Comparison of ENCODE assay signal across 17 cellular contexts in the genomic region with DNA sequence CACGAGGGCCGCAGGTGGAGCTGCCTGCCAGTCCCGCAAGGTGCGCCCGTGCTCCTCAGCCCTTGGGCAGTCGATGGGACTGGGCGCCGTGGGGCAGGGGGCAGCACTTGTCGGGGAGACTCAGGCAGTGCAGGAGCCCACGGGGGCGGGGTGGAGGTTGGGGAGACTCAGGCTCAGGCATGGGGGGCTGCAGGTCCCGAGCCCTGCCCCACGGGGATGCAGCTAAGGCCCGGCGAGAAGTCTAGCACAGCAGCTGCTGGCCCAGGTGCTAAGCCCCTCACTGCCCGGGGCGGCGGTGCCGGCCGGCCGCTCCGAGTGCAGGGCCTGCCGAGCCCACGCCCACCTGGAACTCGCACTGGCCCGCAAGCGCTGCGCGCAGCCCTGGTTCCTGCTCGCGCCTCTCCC. TPM values are rescaled to one million over a fixed set of nuclear protein-coding genes. Genes with fewer than 3 reads are reported as not detected.
DNase-seq lines count a peak whose midpoint lies in the region; ATAC-seq and TF ChIP-seq lines count a peak whose summit lies in the region.
"Had no signal": no experiment of that assay in that cellular context is flagged by ENCODE, and none has a peak within 500 bp of the region (broad histone marks: within the 10 kb centered on the region; RNA-seq: fewer than 3 reads in every experiment).

No MANE protein-coding gene starts in this region.

- no peak overlapping the region for H3K4me3 ChIP-seq in BLaER1
- peak overlapping the region in 3 of 10 experiments; percentile 21 to 48 (median 24); a peak in 4 of 20 replicates for H3K4me3 ChIP-seq in BLaER1 treated with 17β-estradiol and CSF1 and Interleukin-3, amounts not matched to agents 10 nM and 100 nM
- no peak overlapping the region for H3K4me3 ChIP-seq in naive thymus-derived CD4-positive, alpha-beta T cell (ENCODE audit: low read length)
- H3K4me3 ChIP-seq in breast epithelium = no peak overlapping the region

- H3K4me1 Mint-ChIP-seq in effector memory CD8-positive, alpha-beta T cell (ENCODE audit: low read depth in 2 of 2) = peaks cover 36 to 39% of the 10 kb centered on the region in 2 donors
- H3K4me1 Mint-ChIP-seq in naive thymus-derived CD4-positive, alpha-beta T cell = peaks cover 28 to 66% (median 58%) of the 10 kb centered on the region in 7 donors

- CTCF ChIA-PET in naive thymus-derived CD4-positive, alpha-beta T cell (lab: Charles Lee) = interaction anchor here (10.0 kb wide), 1 partner anchor 33 kb away, joined by 71 read pairs; no protein-coding TSS in a partner anchor

- POLR2A ChIA-PET in naive thymus-derived CD4-positive, alpha-beta T cell (lab: Charles Lee) = interaction anchor here (0.7 to 1.3 kb wide), 2 partner anchors 39 to 132 kb away, joined by 3 to 4 read pairs; a partner anchor contains a TSS

- peak overlapping the region; percentile 24 for H3K4me2 ChIP-seq in BLaER1
- H3K4me2 ChIP-seq in BLaER1 treated with 17β-estradiol and CSF1 and Interleukin-3, amounts not matched to agents 10 nM and 100 nM = peak overlapping the region in 8 of 11 experiments; percentile 12 to 70 (median 38); a peak in 10 of 22 replicates

- H3K9me3 Mint-ChIP-seq in effector memory CD8-positive, alpha-beta T cell = no peaks in the 10 kb centered on the region
- peaks cover 0 to 3% (median 0%) of the 10 kb centered on the region in 11 donors for H3K9me3 Mint-ChIP-seq in naive thymus-derived CD4-positive, alpha-beta T cell

- H3K27ac ChIP-seq in BLaER1 (no peak overlapping the region; the same call in 1 of the 2 replicates), breast epithelium (no peak overlapping the region)
- H3K27ac ChIP-seq in BLaER1 treated with 17β-estradiol and CSF1 and Interleukin-3, amounts not matched to agents 10 nM and 100 nM = peak overlapping the region in 8 of 11 experiments; percentile 17 to 59 (median 39); a peak in 11 of 22 replicates
- no peak overlapping the region for H3K27ac ChIP-seq in naive thymus-derived CD4-positive, alpha-beta T cell (ENCODE audit: low read depth, low read length)
- H3K27ac ChIP-seq: HL-60 had no signal

- H3K9me3 ChIP-seq in BLaER1 (peaks cover 18% of the 10 kb centered on the region), breast epithelium (no peaks in the 10 kb centered on the region)
- H3K9me3 ChIP-seq in BLaER1 treated with 17β-estradiol and CSF1 and Interleukin-3, amounts not matched to agents 10 nM and 100 nM (replicated peaks in 1 of 11) = peaks cover 7 to 22% (median 18%) of the 10 kb centered on the region in 11 experiments; a peak in 19 of 22 replicates
- no peaks in the 10 kb centered on the region for H3K9me3 ChIP-seq in naive thymus-derived CD4-positive, alpha-beta T cell (ENCODE audit: control insufficient read depth in 2 of 3, low read length in 3 of 3)

- H3K4me1 ChIP-seq in BLaER1 (peaks cover 58% of the 10 kb centered on the region), breast epithelium (no peaks in the 10 kb centered on the region)
- H3K4me1 ChIP-seq in BLaER1 treated with 17β-estradiol and CSF1 and Interleukin-3, amounts not matched to agents 10 nM and 100 nM = peaks cover 20 to 67% (median 58%) of the 10 kb centered on the region in 10 experiments
- H3K4me1 ChIP-seq in naive thymus-derived CD4-positive, alpha-beta T cell (ENCODE audit: control insufficient read depth in 2 of 2, insufficient read depth in 2 of 2, low read length in 2 of 2) = peaks cover 34 to 42% of the 10 kb centered on the region in 2 donors

- no peak for ATAC-seq in effector memory CD8-positive, alpha-beta T cell (replicated peaks)
- no peak for ATAC-seq in naive thymus-derived CD4-positive, alpha-beta T cell
- ATAC-seq in Right ventricle myocardium inferior = no peak
- ATAC-seq: PC-3 had no signal

- H3K4me3 Mint-ChIP-seq in effector memory CD8-positive, alpha-beta T cell = peak overlapping the region; percentile 59 to 73
- peak overlapping the region in 6 of 10 donors; percentile 66 to 90 (median 80) for H3K4me3 Mint-ChIP-seq in naive thymus-derived CD4-positive, alpha-beta T cell

- H3K27me3 Mint-ChIP-seq in effector memory CD8-positive, alpha-beta T cell = no peaks in the 10 kb centered on the region
- peaks cover 0 to 13% (median 0%) of the 10 kb centered on the region in 5 donors for H3K27me3 Mint-ChIP-seq in naive thymus-derived CD4-positive, alpha-beta T cell

- no peak for TF ChIP-seq CTCF in breast epithelium (IDR thresholded peaks at IDR 0.05)

- H3K36me3 Mint-ChIP-seq in effector memory CD8-positive, alpha-beta T cell (ENCODE audit: insufficient read depth) = no peaks in the 10 kb centered on the region
- H3K36me3 Mint-ChIP-seq in naive thymus-derived CD4-positive, alpha-beta T cell = peaks cover 0 to 8% (median 0%) of the 10 kb centered on the region in 5 donors
- H3K36me3 Mint-ChIP-seq: CD14-positive monocyte had no signal

- H3K9ac ChIP-seq in BLaER1 = no peak overlapping the region
- H3K9ac ChIP-seq in BLaER1 treated with 17β-estradiol and CSF1 and Interleukin-3, amounts not matched to agents 10 nM and 100 nM = no peak overlapping the region

- H4K20me1 ChIP-seq in BLaER1 = no peaks in the 10 kb centered on the region
- no peaks in the 10 kb centered on the region for H4K20me1 ChIP-seq in BLaER1 treated with 17β-estradiol and CSF1 and Interleukin-3, amounts not matched to agents 10 nM and 100 nM

- no peak for DNase-seq in effector memory CD8-positive, alpha-beta T cell
- DNase-seq in naive thymus-derived CD4-positive, alpha-beta T cell = no peak
- DNase-seq in breast epithelium (ENCODE audit: low spot score in 2 of 2) = no peak
- DNase-seq in Right ventricle myocardium inferior (ENCODE audit: missing footprints) = no peak
- no peak for DNase-seq in stimulated activated naive CD4-positive, alpha-beta T cell (lab: John Stamatoyannopoulos, UW)
- DNase-seq: ACHN, HCEC 1CT, IMR-90, NCI-H1436, NCI-H2029, NCI-H82, PC-3, RPMI8226 had no signal

- no peaks in the 10 kb centered on the region for H3K36me3 ChIP-seq in BLaER1
- H3K36me3 ChIP-seq in BLaER1 treated with 17β-estradiol and CSF1 and Interleukin-3, amounts not matched to agents 10 nM and 100 nM = no peaks in the 10 kb centered on the region
- H3K36me3 ChIP-seq in naive thymus-derived CD4-positive, alpha-beta T cell (ENCODE audit: control insufficient read depth in 2 of 3, insufficient read depth in 3 of 3, low read length in 3 of 3) = no peaks in the 10 kb centered on the region
- no peaks in the 10 kb centered on the region for H3K36me3 ChIP-seq in breast epithelium

- H3K27me3 ChIP-seq in BLaER1 = no peaks in the 10 kb centered on the region
- no peaks in the 10 kb centered on the region for H3K27me3 ChIP-seq in BLaER1 treated with 17β-estradiol and CSF1 and Interleukin-3, amounts not matched to agents 10 nM and 100 nM
- H3K27me3 ChIP-seq in naive thymus-derived CD4-positive, alpha-beta T cell (ENCODE audit: control insufficient read depth in 2 of 2, insufficient read depth in 2 of 2, low read length in 2 of 2) = no peaks in the 10 kb centered on the region
- H3K27me3 ChIP-seq in breast epithelium = no peaks in the 10 kb centered on the region

- H3K27ac Mint-ChIP-seq in effector memory CD8-positive, alpha-beta T cell = peak overlapping the region; percentile 68 to 79
- H3K27ac Mint-ChIP-seq in naive thymus-derived CD4-positive, alpha-beta T cell = peak overlapping the region in 1 of 9 donors; percentile 48
- H3K27ac Mint-ChIP-seq: CD14-positive monocyte had no signal

- intact Hi-C loops in naive thymus-derived CD4-positive, alpha-beta T cell (cut with micrococcal nuclease) = loop anchor here (2.0 to 10.0 kb wide), 3 partner anchors 35 to 509 kb away; a partner anchor contains a TSS
- intact Hi-C loops in breast epithelium (cut with DNase I; ENCODE audit: low total_unique reads) = no loop called here
- intact Hi-C loops in Right ventricle myocardium inferior (cut with DNase I) = no loop called here

- TF ChIP-seq POLR2A in breast epithelium (IDR thresholded peaks at IDR 0.05) = no peak

RNA-seq across cellular contexts. Expression of a gene that starts 39.2 kb away (rescaled TPM):
- 10 to 100 TPM in 1 of 5 experiments, 1 to 10 TPM in 4; 4.1 to 14.7 (median 6.3) TPM for total RNA-seq in naive thymus-derived CD4-positive, alpha-beta T cell
- polyA plus RNA-seq in naive thymus-derived CD4-positive, alpha-beta T cell = 1 to 10 TPM; 2.0 to 5.1 TPM
- total RNA-seq in breast epithelium (1 to 10 TPM; 3.8 to 8.5 (median 3.9) TPM), Right ventricle myocardium inferior (2.0 TPM)

RNA-seq across cellular contexts. Expression of a gene that starts 54.4 kb away (rescaled TPM):
- 10 to 100 TPM in 2 of 5 experiments, 1 to 10 TPM in 3; 2.7 to 19.4 (median 4.3) TPM for total RNA-seq in naive thymus-derived CD4-positive, alpha-beta T cell
- polyA plus RNA-seq in naive thymus-derived CD4-positive, alpha-beta T cell = 1 to 10 TPM; 1.2 to 2.8 TPM
- total RNA-seq in breast epithelium = 1 to 10 TPM in 2 of 3 donors, under 1 TPM in 1; 0.32 to 1.3 (median 1.0) TPM
- 0.08 TPM for total RNA-seq in Right ventricle myocardium inferior

Comparison
In these comparisons a context has a peak if more than half of its experiments do, and no peak if none do; other contexts are left out.
1. H3K27ac ChIP-seq: peak in BLaER1 treated with 17β-estradiol and CSF1 and Interleukin-3, amounts not matched to agents 10 nM and 100 nM (8 of 11); none in BLaER1 (single experiment), naive thymus-derived CD4-positive, alpha-beta T cell (single experiment) and breast epithelium (0 of 2).
2. intact Hi-C loops: an anchor here in naive thymus-derived CD4-positive, alpha-beta T cell (2.0 to 10.0 kb wide); none called in breast epithelium and Right ventricle myocardium inferior.